19 cellular contexts compared by ENCODE assay signal in the genomic region with DNA sequence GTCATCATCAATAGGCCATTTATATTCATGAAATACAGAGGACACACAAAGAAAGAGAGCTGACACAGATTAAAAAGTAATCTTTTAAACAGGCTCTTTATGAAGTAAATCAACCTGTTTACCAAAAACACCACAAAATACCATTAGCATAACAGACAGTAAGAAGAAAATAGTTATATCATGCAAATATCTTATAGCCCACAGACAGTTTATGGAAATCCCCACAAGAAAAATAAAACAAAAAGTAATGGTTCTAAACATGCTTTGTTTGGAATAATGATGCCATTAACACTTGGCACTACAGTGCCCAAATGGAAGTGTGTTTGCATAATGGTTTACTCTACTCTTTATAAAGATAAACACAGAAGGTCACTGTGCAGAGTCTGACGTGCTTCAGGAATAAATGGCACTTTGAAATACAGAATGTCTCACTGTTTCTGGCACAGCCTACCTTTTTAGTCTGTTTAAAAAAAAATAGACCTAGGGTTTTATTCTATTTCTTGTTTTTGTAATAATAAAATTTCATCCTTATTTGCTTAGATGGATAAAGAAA. TPM values are rescaled to one million over a fixed set of nuclear protein-coding genes. Genes with fewer than 3 reads are reported as not detected.
DNase-seq lines count a peak whose midpoint lies in the region; ATAC-seq lines count a peak whose summit lies in the region.
"Had no signal": no experiment of that assay in that cellular context is flagged by ENCODE, and none has a peak within 500 bp of the region (broad histone marks: within the 10 kb centered on the region; RNA-seq: fewer than 3 reads in every experiment).

No MANE protein-coding gene starts in this region.

- no peak overlapping the region for H3K4me2 ChIP-seq in mesenchymal stem cell (ENCODE audit: low read length, poor library complexity, severe bottlenecking)
- H3K4me2 ChIP-seq: SK-N-SH had no signal

- no peak overlapping the region for H2BK120ac ChIP-seq in mesenchymal stem cell (ENCODE audit: low read depth, low read length)

- H3K4me1 Mint-ChIP-seq in naive thymus-derived CD8-positive, alpha-beta T cell = no peaks in the 10 kb centered on the region
- no peaks in the 10 kb centered on the region for H3K4me1 Mint-ChIP-seq in natural killer cell treated with Interleukin-12 subunit alpha and Interleukin-12 subunit beta and Interleukin-15 and Interleukin-18, amount 100 ng/mL, for 72 hours (ENCODE audit: low read depth in 2 of 2)
- H3K4me1 Mint-ChIP-seq: CD4-positive, alpha-beta memory T cell had no signal

- ATAC-seq in naive thymus-derived CD8-positive, alpha-beta T cell = no peak
- no peak for ATAC-seq in natural killer cell treated with Interleukin-12 subunit alpha and Interleukin-12 subunit beta and Interleukin-15 and Interleukin-18, amount 100 ng/mL, for 72 hours
- ATAC-seq: GM12878, HepG2 had no signal

- no peak overlapping the region for H3K4me3 Mint-ChIP-seq in naive thymus-derived CD8-positive, alpha-beta T cell
- no peak overlapping the region for H3K4me3 Mint-ChIP-seq in natural killer cell treated with Interleukin-12 subunit alpha and Interleukin-12 subunit beta and Interleukin-15 and Interleukin-18, amount 100 ng/mL, for 72 hours
- H3K4me3 Mint-ChIP-seq: B cell; CD4-positive, alpha-beta memory T cell had no signal

- peaks cover 0 to 26% (median 9%) of the 10 kb centered on the region in 9 donors for H3K9me3 Mint-ChIP-seq in naive thymus-derived CD8-positive, alpha-beta T cell
- peaks cover 22% of the 10 kb centered on the region for H3K9me3 Mint-ChIP-seq in natural killer cell treated with Interleukin-12 subunit alpha and Interleukin-12 subunit beta and Interleukin-15 and Interleukin-18, amount 100 ng/mL, for 72 hours

- POLR2A ChIA-PET in naive thymus-derived CD8-positive, alpha-beta T cell (lab: Charles Lee) = no interaction called here

- no peak overlapping the region for H3K27ac ChIP-seq in mesenchymal stem cell (ENCODE audit: low read length, poor library complexity, severe bottlenecking)

- no peak overlapping the region for H2BK15ac ChIP-seq in mesenchymal stem cell (ENCODE audit: low read depth, poor library complexity, severe bottlenecking)

- H2AFZ ChIP-seq in mesenchymal stem cell (ENCODE audit: low read depth, low read length) = no peak overlapping the region

- no peak overlapping the region for H4K8ac ChIP-seq in mesenchymal stem cell (ENCODE audit: low read length)

- no peaks in the 10 kb centered on the region for H3K9me3 ChIP-seq in mesenchymal stem cell (ENCODE audit: control insufficient read depth, low read length)
- H3K9me3 ChIP-seq: SK-N-SH had no signal

- no peak overlapping the region for H4K91ac ChIP-seq in mesenchymal stem cell (ENCODE audit: low read length)

- H3K23ac ChIP-seq in mesenchymal stem cell (ENCODE audit: low read length in 2 of 2) = no peak overlapping the region

- H3K27me3 Mint-ChIP-seq in naive thymus-derived CD8-positive, alpha-beta T cell = no peaks in the 10 kb centered on the region
- H3K27me3 Mint-ChIP-seq in natural killer cell treated with Interleukin-12 subunit alpha and Interleukin-12 subunit beta and Interleukin-15 and Interleukin-18, amount 100 ng/mL, for 72 hours = no peaks in the 10 kb centered on the region
- H3K27me3 Mint-ChIP-seq: B cell; CD4-positive, alpha-beta memory T cell had no signal

- DNase-seq in H4 (ENCODE audit: low spot score) (peak; percentile 93), NCI-H1092 treated with DMSO at 0.1 percent for 48 hours (lab: John Stamatoyannopoulos, UW) (peak; percentile 73), NCI-H69 (lab: John Stamatoyannopoulos, UW) (peak; percentile 21), mesenchymal stem cell (peak; percentile 17), NCI-H146 treated with DMSO at 0.1 percent for 48 hours (lab: John Stamatoyannopoulos, UW; ENCODE audit: unreplicated experiment) (no peak)
- no peak for DNase-seq in naive thymus-derived CD8-positive, alpha-beta T cell
- no peak for DNase-seq in natural killer cell treated with Interleukin-12 subunit alpha and Interleukin-12 subunit beta and Interleukin-15 and Interleukin-18, amount 100 ng/mL, for 72 hours (ENCODE audit: low spot score)
- DNase-seq: CD4-positive, alpha-beta memory T cell; GDM1; GOT3; KG1; NCI-H2029; NCI-H345; Right ventricle myocardium superior; SK-N-SH; T-helper 1 cell had no signal

- H3K27me3 ChIP-seq in mesenchymal stem cell (ENCODE audit: control insufficient read depth in 1 of 2, insufficient read depth in 1 of 2, low read length in 2 of 2) = no peaks in the 10 kb centered on the region

- no peak overlapping the region for H3K9ac ChIP-seq in mesenchymal stem cell (ENCODE audit: low read length)
- H3K9ac ChIP-seq: SK-N-SH had no signal

- no peak overlapping the region for H2BK12ac ChIP-seq in mesenchymal stem cell (ENCODE audit: low read length in 2 of 2)

- H3K14ac ChIP-seq in mesenchymal stem cell (ENCODE audit: low read length in 2 of 2) = no peak overlapping the region

- no peaks in the 10 kb centered on the region for H3K79me1 ChIP-seq in mesenchymal stem cell (replicated peaks; ENCODE audit: low read length, poor library complexity, severe bottlenecking)

- H2AK5ac ChIP-seq in mesenchymal stem cell (ENCODE audit: low read length, severe bottlenecking) = no peak overlapping the region

- H3K27ac Mint-ChIP-seq in naive thymus-derived CD8-positive, alpha-beta T cell = no peak overlapping the region
- H3K27ac Mint-ChIP-seq in natural killer cell treated with Interleukin-12 subunit alpha and Interleukin-12 subunit beta and Interleukin-15 and Interleukin-18, amount 100 ng/mL, for 72 hours = no peak overlapping the region
- H3K27ac Mint-ChIP-seq: B cell; CD4-positive, alpha-beta memory T cell had no signal

- H3K36me3 Mint-ChIP-seq in naive thymus-derived CD8-positive, alpha-beta T cell = no peaks in the 10 kb centered on the region
- peaks cover 25% of the 10 kb centered on the region for H3K36me3 Mint-ChIP-seq in natural killer cell treated with Interleukin-12 subunit alpha and Interleukin-12 subunit beta and Interleukin-15 and Interleukin-18, amount 100 ng/mL, for 72 hours
- H3K36me3 Mint-ChIP-seq: CD4-positive, alpha-beta memory T cell had no signal

- no peak overlapping the region for H3K18ac ChIP-seq in mesenchymal stem cell (ENCODE audit: low read depth in 1 of 2, low read length in 2 of 2)

- peaks cover 2% of the 10 kb centered on the region for H3K4me1 ChIP-seq in mesenchymal stem cell (ENCODE audit: control insufficient read depth, insufficient read depth, low read depth, low read length)

- no peak overlapping the region for H2BK5ac ChIP-seq in mesenchymal stem cell (ENCODE audit: low read depth, low read length, poor library complexity, severe bottlenecking)

- no peak overlapping the region for H3K4ac ChIP-seq in mesenchymal stem cell (ENCODE audit: low read depth in 1 of 2, low read length in 2 of 2)

- WGBS in mesenchymal stem cell = no CpG with 5 or more reads among the region's 1 CpG

- no peak overlapping the region for H3K4me3 ChIP-seq in mesenchymal stem cell (ENCODE audit: insufficient read depth in 1 of 2, low read depth in 1 of 2, low read length in 2 of 2)
- H3K4me3 ChIP-seq: GM12878 had no signal

- no peaks in the 10 kb centered on the region for H3K36me3 ChIP-seq in mesenchymal stem cell (ENCODE audit: control insufficient read depth in 1 of 2, insufficient read depth in 2 of 2, low read depth in 1 of 2, low read length in 2 of 2)

RNA-seq across cellular contexts. Expression of gene SEMA3D, which starts 30.1 kb away (rescaled TPM):
- 35.3 and 58.8 TPM in 2 replicates for total RNA-seq in H4 (2014; rRNA removed; shearing (Covaris generic))
- 0.77 TPM for polyA plus RNA-seq in mesenchymal stem cell (2013, experiment 1 of 2)
- 0.96 TPM for polyA plus RNA-seq in mesenchymal stem cell (2013, experiment 2 of 2)
- not detected for total RNA-seq in naive thymus-derived CD8-positive, alpha-beta T cell
- not detected for polyA plus RNA-seq in naive thymus-derived CD8-positive, alpha-beta T cell
- not detected for total RNA-seq in natural killer cell treated with Interleukin-12 subunit alpha and Interleukin-12 subunit beta and Interleukin-15 and Interleukin-18, amount 100 ng/mL, for 72 hours
- total RNA-seq: CD4-positive, alpha-beta memory T cell; GM12878 had no signal
- polyA plus RNA-seq: CD4-positive, alpha-beta memory T cell; HepG2 had no signal

Comparison
In these comparisons a context has a peak if more than half of its experiments do, and no peak if none do; other contexts are left out.
1. DNase-seq: peak in H4 (single experiment), NCI-H1092 treated with DMSO at 0.1 percent for 48 hours (single experiment), NCI-H69 (single experiment) and mesenchymal stem cell (single experiment); none in naive thymus-derived CD8-positive, alpha-beta T cell (0 of 10), NCI-H146 treated with DMSO at 0.1 percent for 48 hours (single experiment) and natural killer cell treated with Interleukin-12 subunit alpha and Interleukin-12 subunit beta and Interleukin-15 and Interleukin-18, amount 100 ng/mL, for 72 hours (single experiment).
2. RNA of gene SEMA3D, which starts 30.1 kb away (total RNA-seq): 35.3 to 58.8 TPM in H4; not detected in naive thymus-derived CD8-positive, alpha-beta T cell and not detected in natural killer cell treated with Interleukin-12 subunit alpha and Interleukin-12 subunit beta and Interleukin-15 and Interleukin-18, amount 100 ng/mL, for 72 hours; every median in the first group is over 10 times any median in the second.